ENCODE assay signal across 8 cellular contexts in genomic region chr3:158713094-158713499, GRCh38. TPM values are rescaled to one million over a fixed set of nuclear protein-coding genes. Genes with fewer than 3 reads are reported as not detected.
DNase-seq lines count a peak whose midpoint lies in the region; ATAC-seq, FAIRE-seq and TF ChIP-seq lines count a peak whose summit lies in the region.

No MANE protein-coding gene starts in this region.

- DNase-seq in A673 (ENCODE audit: low spot score): peak; percentile 67
- peak; percentile 84 for DNase-seq in RCC 7860 (ENCODE audit: low spot score)
- peak; percentile 36 for DNase-seq in fibroblast of mammary gland (ENCODE audit: low read depth)
- no peak for DNase-seq in natural killer cell
- DNase-seq in NK-92 treated with Interleukin-12 subunit alpha and Interleukin-12 subunit beta, amount 100 ng/mL, for 24 hours (lab: John Stamatoyannopoulos, UW): no peak
- DNase-seq in T-helper 2 cell treated with Interferon-gamma antibody and Interleukin-4, amounts not matched to agents 5 μg/mL and 100 μg/mL, for 36 hours (ENCODE audit: low spot score): no peak
- DNase-seq in 8988T: no peak

- no peaks in the 10 kb centered on the region for H3K9me3 Mint-ChIP-seq in natural killer cell
- H3K9me3 Mint-ChIP-seq in T-helper 2 cell treated with Interferon-gamma antibody and Interleukin-4, amounts not matched to agents 5 μg/mL and 100 μg/mL, for 36 hours: no peaks in the 10 kb centered on the region

- H3K27me3 Mint-ChIP-seq in natural killer cell (ENCODE audit: low read depth in 2 of 2): no peaks in the 10 kb centered on the region
- no peaks in the 10 kb centered on the region for H3K27me3 Mint-ChIP-seq in T-helper 2 cell treated with Interferon-gamma antibody and Interleukin-4, amounts not matched to agents 5 μg/mL and 100 μg/mL, for 36 hours (ENCODE audit: low read depth)

- TF ChIP-seq CTCF in A673 (conservative IDR thresholded peaks at IDR 0.05; ENCODE audit: low read depth, low read length) (no peak), fibroblast of mammary gland (conservative IDR thresholded peaks at IDR 0.05; ENCODE audit: control insufficient read depth, insufficient read depth, low read depth, low read length) (no peak), natural killer cell (IDR thresholded peaks at IDR 0.05) (no peak)

- CTCF ChIA-PET in A673 (lab: Charles Lee): no interaction called here

- no peaks in the 10 kb centered on the region for H3K4me1 ChIP-seq in A673 (ENCODE audit: insufficient read depth, low read length, poor library complexity, severe bottlenecking)

- no peak overlapping the region for H3K4me3 ChIP-seq in A673 (ENCODE audit: low read depth, low read length, poor library complexity, severe bottlenecking)
- H3K4me3 ChIP-seq in fibroblast of mammary gland (ENCODE audit: control insufficient read depth, low read depth, low read length): no peak overlapping the region

- no peaks in the 10 kb centered on the region for H3K9me3 ChIP-seq in A673 (ENCODE audit: low read depth, low read length, poor library complexity, severe bottlenecking)

- H3K36me3 ChIP-seq in A673 (ENCODE audit: insufficient read depth, low read length, poor library complexity, severe bottlenecking): no peaks in the 10 kb centered on the region

- FAIRE-seq in RCC 7860 (lab: Jason Lieb, UNC): peak; percentile 72

- H3K4me3 Mint-ChIP-seq in natural killer cell: no peak overlapping the region
- no peak overlapping the region for H3K4me3 Mint-ChIP-seq in T-helper 2 cell treated with Interferon-gamma antibody and Interleukin-4, amounts not matched to agents 5 μg/mL and 100 μg/mL, for 36 hours

- no peaks in the 10 kb centered on the region for H3K36me3 Mint-ChIP-seq in natural killer cell
- peaks cover 19% of the 10 kb centered on the region for H3K36me3 Mint-ChIP-seq in T-helper 2 cell treated with Interferon-gamma antibody and Interleukin-4, amounts not matched to agents 5 μg/mL and 100 μg/mL, for 36 hours (ENCODE audit: low read depth)

- ATAC-seq in natural killer cell (peak in 2 of 3 donors; percentile 52 to 57), HG02973 (IDR thresholded peaks at IDR 0.05; ENCODE audit: unreplicated experiment) (no peak)

- POLR2A ChIA-PET in A673 (lab: Charles Lee; ENCODE audit: low non-redundant PET): no interaction called here

- BruUV-seq in A673 (replicated peaks; lab: Mats Ljungman, UMichigan): no TSS peak

- peaks cover 21 to 30% of the 10 kb centered on the region in 2 donors for H3K4me1 Mint-ChIP-seq in natural killer cell
- H3K4me1 Mint-ChIP-seq in T-helper 2 cell treated with Interferon-gamma antibody and Interleukin-4, amounts not matched to agents 5 μg/mL and 100 μg/mL, for 36 hours (ENCODE audit: low read depth): peaks cover 5% of the 10 kb centered on the region

- H3K27ac ChIP-seq in A673 (ENCODE audit: low read depth, low read length, poor library complexity, severe bottlenecking): peak overlapping the region; percentile 2

- intact Hi-C loops in A673 (cut with micrococcal nuclease; ENCODE audit: unreplicated experiment) (no loop called here), natural killer cell (cut with micrococcal nuclease) (no loop called here)

- H3K27me3 ChIP-seq in A673 (replicated peaks; ENCODE audit: insufficient read depth, low read depth, low read length, poor library complexity): no peaks in the 10 kb centered on the region

- no peak overlapping the region for H3K27ac Mint-ChIP-seq in natural killer cell
- H3K27ac Mint-ChIP-seq in T-helper 2 cell treated with Interferon-gamma antibody and Interleukin-4, amounts not matched to agents 5 μg/mL and 100 μg/mL, for 36 hours: no peak overlapping the region

RNA-seq across cellular contexts. Expression of gene RARRES1, which starts 19.2 kb away (rescaled TPM):
- total RNA-seq in A673 (2021): 0.15 TPM in 1 of 2 replicates, not detected in the other
- not detected for total RNA-seq in natural killer cell

RNA-seq across cellular contexts. Expression of gene LXN, which starts 40.6 kb away (rescaled TPM):
- 3.5 and 4.5 TPM in 2 replicates for total RNA-seq in A673 (2021)
- total RNA-seq in natural killer cell: 1 to 10 TPM; 2.2 to 3.9 (median 3.5) TPM

Comparison
In these comparisons a context has a peak if more than half of its experiments do, and no peak if none do; other contexts are left out.
1. DNase-seq: peak in A673 (single experiment), RCC 7860 (single experiment) and fibroblast of mammary gland (single experiment); none in natural killer cell (single experiment), NK-92 treated with Interleukin-12 subunit alpha and Interleukin-12 subunit beta, amount 100 ng/mL, for 24 hours (single experiment), T-helper 2 cell treated with Interferon-gamma antibody and Interleukin-4, amounts not matched to agents 5 μg/mL and 100 μg/mL, for 36 hours (single experiment) and 8988T (single experiment).